In the genomic region with DNA sequence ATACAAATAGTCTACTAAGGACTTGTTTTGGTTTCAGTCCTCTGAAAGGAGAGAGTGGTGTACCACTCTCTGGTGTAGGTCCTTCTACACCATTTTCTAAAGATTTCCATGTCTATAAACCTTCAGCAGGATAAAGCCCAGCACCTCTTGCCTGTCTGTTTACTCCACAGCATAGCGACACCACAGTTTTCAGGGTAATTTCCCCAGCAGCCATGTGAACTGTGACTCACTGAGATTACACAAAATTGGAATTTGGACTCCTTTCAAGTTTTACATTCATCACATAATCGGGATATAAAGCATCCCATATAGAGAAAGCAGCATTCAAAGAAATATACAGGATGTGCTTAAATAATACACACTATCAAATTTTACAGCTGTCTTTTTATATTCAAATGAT, we compare ENCODE assay signal across 10 cellular contexts.
DNase-seq lines count a peak whose midpoint lies in the region; ATAC-seq, FAIRE-seq and TF ChIP-seq lines count a peak whose summit lies in the region.
"Had no signal": no experiment of that assay in that cellular context is flagged by ENCODE, and none has a peak within 500 bp of the region (broad histone marks: within the 10 kb centered on the region; RNA-seq: fewer than 3 reads in every experiment).

No MANE protein-coding gene starts in this region.

- no peak overlapping the region for H3K4me2 ChIP-seq in keratinocyte (ENCODE audit: control insufficient read depth, extremely low read depth, insufficient read depth, low read depth, low read length)
- H3K4me2 ChIP-seq: PC-9 had no signal

- H4K20me1 ChIP-seq in keratinocyte (ENCODE audit: control insufficient read depth, extremely low read depth, insufficient read depth, low read length), result no peaks in the 10 kb centered on the region

- dilution Hi-C loops in keratinocyte (cut with MboI; ENCODE audit: extremely low pct_ligation_motif_present, low sequenced_read_pairs), result no loop called here

- intact Hi-C loops in CD4-positive, alpha-beta memory T cell (cut with micrococcal nuclease), result no loop called here

- H3K9ac ChIP-seq in keratinocyte (ENCODE audit: control insufficient read depth, extremely low read depth, insufficient read depth, low read length), result no peak overlapping the region

- H3K4me1 ChIP-seq in keratinocyte (ENCODE audit: control insufficient read depth, extremely low read depth, insufficient read depth, low read length), result peaks cover 18% of the 10 kb centered on the region
- H3K4me1 ChIP-seq in CD4-positive, alpha-beta memory T cell (ENCODE audit: insufficient read depth, low read length), result no peaks in the 10 kb centered on the region

- peak overlapping the region; percentile 83 for H3K27ac Mint-ChIP-seq in HFFc6
- no peak overlapping the region for H3K27ac Mint-ChIP-seq in CD4-positive, alpha-beta memory T cell
- H3K27ac Mint-ChIP-seq: CD8-positive, alpha-beta memory T cell had no signal

- no peak overlapping the region for H3K4me3 ChIP-seq in AG04449 (ENCODE audit: low read depth, low read length)
- H3K4me3 ChIP-seq in keratinocyte (ENCODE audit: control insufficient read depth in 2 of 3, extremely low read depth in 1 of 3, insufficient read depth in 2 of 3, low read depth in 1 of 3, low read length in 3 of 3), result no peak overlapping the region
- H3K4me3 ChIP-seq in CD4-positive, alpha-beta memory T cell (ENCODE audit: low read length in 2 of 2), result no peak overlapping the region
- H3K4me3 ChIP-seq: PC-9 had no signal

- H2AFZ ChIP-seq in keratinocyte (ENCODE audit: control insufficient read depth, low read length), result peak overlapping the region; percentile 14
- H2AFZ ChIP-seq: PC-9 had no signal

- no peaks in the 10 kb centered on the region for H3K36me3 ChIP-seq in keratinocyte (ENCODE audit: control insufficient read depth in 2 of 2, extremely low read depth in 1 of 2, insufficient read depth in 2 of 2, low read length in 2 of 2)
- H3K36me3 ChIP-seq in CD4-positive, alpha-beta memory T cell (ENCODE audit: insufficient read depth, low read length), result no peaks in the 10 kb centered on the region

- TF ChIP-seq CTCF in AG04449 (IDR thresholded peaks at IDR 0.05; ENCODE audit: insufficient read depth, low read length, missing control alignments), result no peak
- TF ChIP-seq CTCF in HFFc6 (IDR thresholded peaks at IDR 0.05), result peak; percentile 13; the same call in 1 of the 2 replicates
- no peak for TF ChIP-seq CTCF in keratinocyte (optimal IDR thresholded peaks at IDR 0.05 in 1 of 3, IDR thresholded peaks at IDR 0.05 in 1 of 3, conservative IDR thresholded peaks at IDR 0.05 in 1 of 3; ENCODE audit: extremely low read depth in 1 of 3, insufficient read depth in 2 of 3, low read length in 3 of 3)

- ATAC-seq in GM21529 (IDR thresholded peaks at IDR 0.05; ENCODE audit: unreplicated experiment), result no peak
- ATAC-seq in GM18861 (IDR thresholded peaks at IDR 0.05; ENCODE audit: unreplicated experiment), result no peak
- no peak for ATAC-seq in HG02973 (IDR thresholded peaks at IDR 0.05; ENCODE audit: unreplicated experiment)

- no peaks in the 10 kb centered on the region for H3K36me3 Mint-ChIP-seq in HFFc6 (ENCODE audit: low read depth)
- H3K36me3 Mint-ChIP-seq in CD4-positive, alpha-beta memory T cell, result no peaks in the 10 kb centered on the region
- H3K36me3 Mint-ChIP-seq: CD8-positive, alpha-beta memory T cell had no signal

- FAIRE-seq in keratinocyte (lab: Jason Lieb, UNC), result peak; percentile 88

- H3K27me3 ChIP-seq in keratinocyte (ENCODE audit: control insufficient read depth, extremely low read depth, insufficient read depth, low read length), result no peaks in the 10 kb centered on the region
- H3K27me3 ChIP-seq in CD4-positive, alpha-beta memory T cell (ENCODE audit: insufficient read depth, low read length), result no peaks in the 10 kb centered on the region

- peak overlapping the region; percentile 55 for H3K27ac ChIP-seq in keratinocyte (ENCODE audit: control insufficient read depth, insufficient read depth, low read length)
- no peak overlapping the region for H3K27ac ChIP-seq in CD4-positive, alpha-beta memory T cell (ENCODE audit: low read depth, low read length)
- H3K27ac ChIP-seq: PC-9 had no signal

- H3K27me3 Mint-ChIP-seq in HFFc6 (ENCODE audit: insufficient read depth), result no peaks in the 10 kb centered on the region
- H3K27me3 Mint-ChIP-seq in CD4-positive, alpha-beta memory T cell, result peaks cover 2 to 4% of the 10 kb centered on the region in 2 donors

- H3K9me3 Mint-ChIP-seq in HFFc6, result no peaks in the 10 kb centered on the region
- peaks cover 0 to 2% (median 0%) of the 10 kb centered on the region in 8 donors for H3K9me3 Mint-ChIP-seq in CD4-positive, alpha-beta memory T cell
- H3K9me3 Mint-ChIP-seq: CD8-positive, alpha-beta memory T cell had no signal

- no peak overlapping the region for H3K4me3 Mint-ChIP-seq in HFFc6
- H3K4me3 Mint-ChIP-seq in CD4-positive, alpha-beta memory T cell, result no peak overlapping the region
- H3K4me3 Mint-ChIP-seq: CD8-positive, alpha-beta memory T cell had no signal

- no peaks in the 10 kb centered on the region for H3K79me2 ChIP-seq in keratinocyte (ENCODE audit: control insufficient read depth, insufficient read depth, low read length)

- H3K9me3 ChIP-seq in keratinocyte (ENCODE audit: control insufficient read depth, low read depth, low read length), result no peaks in the 10 kb centered on the region
- H3K9me3 ChIP-seq in CD4-positive, alpha-beta memory T cell (ENCODE audit: control insufficient read depth in 1 of 2, low read length in 2 of 2), result no peaks in the 10 kb centered on the region

- CTCF ChIA-PET in AG04449 (lab: Yijun Ruan, JAX), result no interaction called here
- CTCF ChIA-PET in CD4-positive, alpha-beta memory T cell (lab: Charles Lee; ENCODE audit: partially characterized antibody), result no interaction called here

- DNase-seq in AG04449 (ENCODE audit: low read depth, low spot score), result peak; percentile 73
- peak; percentile 83 for DNase-seq in HFFc6
- peak; percentile 58 for DNase-seq in amniotic stem cell (lab: John Stamatoyannopoulos, UW)
- peak; percentile 13 for DNase-seq in keratinocyte (ENCODE audit: low read depth, low spot score)
- no peak for DNase-seq in CD4-positive, alpha-beta memory T cell
- DNase-seq: CD8-positive, alpha-beta memory T cell had no signal

- POLR2A ChIA-PET in AG04449 (lab: Yijun Ruan, JAX), result no interaction called here
- POLR2A ChIA-PET in CD4-positive, alpha-beta memory T cell (lab: Charles Lee; ENCODE audit: partially characterized antibody), result no interaction called here

- peaks cover 36% of the 10 kb centered on the region for H3K4me1 Mint-ChIP-seq in HFFc6 (ENCODE audit: low read depth)
- no peaks in the 10 kb centered on the region for H3K4me1 Mint-ChIP-seq in CD4-positive, alpha-beta memory T cell
- H3K4me1 Mint-ChIP-seq: CD8-positive, alpha-beta memory T cell had no signal

- H3K9me1 ChIP-seq in keratinocyte (ENCODE audit: control insufficient read depth, extremely low read depth, insufficient read depth, low read length), result no peaks in the 10 kb centered on the region

Comparison
In these comparisons a context has a peak if more than half of its experiments do, and no peak if none do; other contexts are left out.
1. DNase-seq: peak in AG04449 (single experiment), HFFc6 (single experiment), amniotic stem cell (single experiment) and keratinocyte (single experiment); none in CD4-positive, alpha-beta memory T cell (0 of 5).